Comparison of ENCODE assay signal across 12 cellular contexts in the genomic region with DNA sequence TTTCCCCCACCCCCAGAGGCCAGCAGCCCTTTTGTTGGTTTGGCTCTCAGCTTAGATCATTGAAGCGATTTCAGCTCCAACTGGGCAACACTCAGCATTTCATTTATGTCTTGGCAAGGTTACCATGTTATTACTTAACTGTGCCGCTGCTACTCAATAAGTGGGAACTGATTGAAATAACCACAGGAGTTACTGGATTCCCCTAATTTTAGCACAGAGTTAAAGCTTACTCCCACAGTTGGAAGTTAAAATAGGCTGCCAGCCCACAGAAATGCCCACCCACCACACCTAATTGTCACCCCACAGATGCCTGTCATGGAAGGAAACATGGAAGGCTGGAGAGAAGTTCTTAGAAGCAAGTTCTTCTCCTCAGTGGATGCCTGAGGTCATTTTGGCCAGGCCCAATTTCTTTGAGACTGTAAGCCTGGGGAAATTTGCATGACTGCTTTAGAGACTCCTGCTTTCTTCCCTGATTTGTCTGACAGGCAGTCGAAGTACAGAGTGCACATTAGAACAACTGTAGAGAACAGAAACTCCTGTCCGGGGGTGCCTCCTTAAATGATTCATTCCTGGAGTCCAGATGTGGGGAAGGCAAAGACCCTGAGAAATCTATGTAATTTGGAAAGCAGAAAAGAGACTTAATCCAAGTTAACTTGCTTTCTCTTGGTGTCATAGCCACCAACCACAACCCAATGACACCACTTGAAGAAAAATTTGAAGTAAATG.
A peak's percentile ranks its signal among the peaks of the same experiment; 100 is the strongest.
DNase-seq lines count a peak whose midpoint lies in the region; ATAC-seq, FAIRE-seq and TF ChIP-seq lines count a peak whose summit lies in the region.
"Had no signal": no experiment of that assay in that cellular context is flagged by ENCODE, and none has a peak within 500 bp of the region (broad histone marks: within the 10 kb centered on the region; RNA-seq: fewer than 3 reads in every experiment).

No MANE protein-coding gene starts in this region.

- no peaks in the 10 kb centered on the region for H3K4me1 ChIP-seq in uterus

- DNase-seq in AG10803 (ENCODE audit: low read depth) (peak; percentile 14), GM19239 (ENCODE audit: insufficient read length, low spot score) (peak; percentile 7), uterus (no peak), SKM-1 treated with dmso at 0.1 percent for 144 hours (lab: John Stamatoyannopoulos, UW; ENCODE audit: unreplicated experiment) (no peak)
- no peak for DNase-seq in stimulated activated CD4-positive, alpha-beta T cell treated with anti-CD3 and anti-CD28 coated beads, Interleukin-4, amount 100 ng/mL, for 24 hours
- DNase-seq: activated CD4-positive, alpha-beta memory T cell treated with anti-CD3 and anti-CD28 coated beads for 36 hours; NCI-H1105 treated with DMSO at 0.1 percent for 48 hours had no signal

- H3K36me3 ChIP-seq in uterus, result no peaks in the 10 kb centered on the region

- FAIRE-seq in GM19239 (lab: Jason Lieb, UNC), result peak; percentile 65
- FAIRE-seq: A204.1 had no signal

- H3K9me3 ChIP-seq in uterus, result no peaks in the 10 kb centered on the region

- no peak overlapping the region for H3K27ac ChIP-seq in uterus

- H3K27me3 ChIP-seq in uterus, result no peaks in the 10 kb centered on the region

- no peak for TF ChIP-seq CTCF in AG10803 (conservative IDR thresholded peaks at IDR 0.05; ENCODE audit: low read length)
- TF ChIP-seq CTCF in uterus (IDR thresholded peaks at IDR 0.05), result no peak

- TF ChIP-seq POLR2A in uterus (IDR thresholded peaks at IDR 0.05), result no peak

- intact Hi-C loops in uterus (cut with DNase I; ENCODE audit: low total_unique reads), result no loop called here

- ATAC-seq in HG02623 (IDR thresholded peaks at IDR 0.05; ENCODE audit: unreplicated experiment) (peak; percentile 71), HG03521 (IDR thresholded peaks at IDR 0.05; ENCODE audit: unreplicated experiment) (peak; percentile 63), SK-N-SH treated with all-trans-retinoic acid at 6 μM for 48 hours (no peak)

- H3K4me3 ChIP-seq in AG10803 (ENCODE audit: low read length), result no peak overlapping the region
- no peak overlapping the region for H3K4me3 ChIP-seq in uterus
- H3K4me3 ChIP-seq: lung had no signal

TF ChIP-seq in SK-N-SH treated with all-trans-retinoic acid at 6 μM for 48 hours, 23 proteins besides CTCF, POLR2A, EP300 and RAD21:
- TF ChIP-seq PATZ1 (CRISPR knock-in tag; IDR thresholded peaks at IDR 0.05; ENCODE audit: borderline replicate concordance), result no peak
- TF ChIP-seq ISL1 (CRISPR knock-in tag; IDR thresholded peaks at IDR 0.05), result no peak
- TF ChIP-seq OSR1 (CRISPR knock-in tag; IDR thresholded peaks at IDR 0.05), result no peak
- no peak for TF ChIP-seq ZNF565 (CRISPR knock-in tag; conservative IDR thresholded peaks at IDR 0.05; ENCODE audit: low read depth)
- TF ChIP-seq TSHZ2 (CRISPR knock-in tag; IDR thresholded peaks at IDR 0.05), result no peak
- no peak for TF ChIP-seq ZC3H10 (CRISPR knock-in tag; IDR thresholded peaks at IDR 0.05)
- TF ChIP-seq GLIS3 (CRISPR knock-in tag; IDR thresholded peaks at IDR 0.05), result no peak
- no peak for TF ChIP-seq ARNTL (CRISPR knock-in tag; IDR thresholded peaks at IDR 0.05; ENCODE audit: borderline replicate concordance, low read depth)
- TF ChIP-seq SNAI2 (CRISPR knock-in tag; IDR thresholded peaks at IDR 0.05), result no peak
- no peak for TF ChIP-seq ZNF70 (CRISPR knock-in tag; IDR thresholded peaks at IDR 0.05)
- TF ChIP-seq ZFP3 (CRISPR knock-in tag; IDR thresholded peaks at IDR 0.05), result no peak
- TF ChIP-seq ZFP30 (CRISPR knock-in tag; IDR thresholded peaks at IDR 0.05), result no peak
- no peak for TF ChIP-seq TOX (CRISPR knock-in tag; IDR thresholded peaks at IDR 0.05; ENCODE audit: borderline replicate concordance)
- TF ChIP-seq, protein P1, sequence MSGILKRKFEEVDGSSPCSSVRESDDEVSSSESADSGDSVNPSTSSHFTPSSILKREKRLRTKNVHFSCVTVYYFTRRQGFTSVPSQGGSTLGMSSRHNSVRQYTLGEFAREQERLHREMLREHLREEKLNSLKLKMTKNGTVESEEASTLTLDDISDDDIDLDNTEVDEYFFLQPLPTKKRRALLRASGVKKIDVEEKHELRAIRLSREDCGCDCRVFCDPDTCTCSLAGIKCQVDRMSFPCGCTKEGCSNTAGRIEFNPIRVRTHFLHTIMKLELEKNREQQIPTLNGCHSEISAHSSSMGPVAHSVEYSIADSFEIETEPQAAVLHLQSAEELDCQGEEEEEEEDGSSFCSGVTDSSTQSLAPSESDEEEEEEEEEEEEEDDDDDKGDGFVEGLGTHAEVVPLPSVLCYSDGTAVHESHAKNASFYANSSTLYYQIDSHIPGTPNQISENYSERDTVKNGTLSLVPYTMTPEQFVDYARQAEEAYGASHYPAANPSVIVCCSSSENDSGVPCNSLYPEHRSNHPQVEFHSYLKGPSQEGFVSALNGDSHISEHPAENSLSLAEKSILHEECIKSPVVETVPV (CRISPR knock-in tag; IDR thresholded peaks at IDR 0.05), result no peak
- no peak for TF ChIP-seq ZNF8 (CRISPR knock-in tag; IDR thresholded peaks at IDR 0.05)
- no peak for TF ChIP-seq PPARA (CRISPR knock-in tag; IDR thresholded peaks at IDR 0.05; ENCODE audit: borderline replicate concordance)
- no peak for TF ChIP-seq ESRRG (CRISPR knock-in tag; IDR thresholded peaks at IDR 0.05)
- no peak for TF ChIP-seq RARB (CRISPR knock-in tag; IDR thresholded peaks at IDR 0.05)
TF ChIP-seq in SK-N-SH treated with all-trans-retinoic acid at 6 μM for 48 hours: peak in this region for 0.

Comparison
In these comparisons a context has a peak if more than half of its experiments do, and no peak if none do; other contexts are left out.
1. DNase-seq: peak in AG10803 (single experiment) and GM19239 (single experiment); none in stimulated activated CD4-positive, alpha-beta T cell treated with anti-CD3 and anti-CD28 coated beads, Interleukin-4, amount 100 ng/mL, for 24 hours (single experiment), uterus (0 of 2) and SKM-1 treated with dmso at 0.1 percent for 144 hours (single experiment).